18 cellular contexts compared by ENCODE assay signal in genomic region chr16:16052916-16053315, GRCh38.
A peak's percentile ranks its signal among the peaks of the same experiment; 100 is the strongest.
DNase-seq lines count a peak whose midpoint lies in the region; ATAC-seq and TF ChIP-seq lines count a peak whose summit lies in the region.
"Had no signal": no experiment of that assay in that cellular context is flagged by ENCODE, and none has a peak within 500 bp of the region (broad histone marks: within the 10 kb centered on the region; RNA-seq: fewer than 3 reads in every experiment).

No MANE protein-coding gene starts in this region.

- H3K4me2 ChIP-seq in GM23248 (ENCODE audit: unreplicated experiment), result no peak overlapping the region
- H3K4me2 ChIP-seq: BLaER1 treated with 17β-estradiol and CSF1 and Interleukin-3, amounts not matched to agents 10 nM and 100 nM; GM23338; PC-9; SK-N-SH had no signal

- H3F3A ChIP-seq in GM23248 (ENCODE audit: insufficient read depth), result no peaks in the 10 kb centered on the region

- 63 to 65% methylated on average over 3 of the region's 3 CpGs for WGBS in GM23248 (ENCODE audit: low coverage in 1 of 2, low lambda C conversion rate in 2 of 2, missing lambda C conversion rate in 2 of 2), 2 experiments

- no peaks in the 10 kb centered on the region for H3K9me2 ChIP-seq in GM23248 (ENCODE audit: insufficient read depth)
- H3K9me2 ChIP-seq: SK-N-SH had no signal

- H3K4me1 ChIP-seq in GM23248 (ENCODE audit: insufficient read depth), result no peaks in the 10 kb centered on the region

- no peaks in the 10 kb centered on the region for H3K27me3 ChIP-seq in GM23248 (replicated peaks; ENCODE audit: insufficient read depth)
- H3K27me3 ChIP-seq: BLaER1 treated with 17β-estradiol and CSF1 and Interleukin-3, amounts not matched to agents 10 nM and 100 nM had no signal

- peaks cover 27% of the 10 kb centered on the region; the same call in 1 of the 2 replicates for H3K36me3 ChIP-seq in GM23248 (ENCODE audit: low read depth)

- H2AFZ ChIP-seq in GM23248, result no peak overlapping the region
- H2AFZ ChIP-seq: GM23338, PC-9 had no signal

- H3K27ac ChIP-seq in GM23248, result no peak overlapping the region
- H3K27ac ChIP-seq: BLaER1 treated with 17β-estradiol and CSF1 and Interleukin-3, amounts not matched to agents 10 nM and 100 nM; PC-9 had no signal

- in situ Hi-C loops in GM23248 (cut with MboI), result no loop called here

- no peak for TF ChIP-seq CTCF in fibroblast of villous mesenchyme (IDR thresholded peaks at IDR 0.05; ENCODE audit: insufficient read depth, low read depth, low read length)

- H3K79me2 ChIP-seq in GM23248 (ENCODE audit: insufficient read depth), result no peaks in the 10 kb centered on the region

- H4K20me1 ChIP-seq in GM23248 (ENCODE audit: insufficient read depth), result no peaks in the 10 kb centered on the region

- no peaks in the 10 kb centered on the region for H3K9me3 ChIP-seq in GM23248 (ENCODE audit: low read depth)
- H3K9me3 ChIP-seq: BLaER1 treated with 17β-estradiol and CSF1 and Interleukin-3, amounts not matched to agents 10 nM and 100 nM; SK-N-SH had no signal

- H3K4me3 ChIP-seq in GM23248 (no peak overlapping the region), fibroblast of villous mesenchyme (ENCODE audit: low read depth, low read length) (no peak overlapping the region)
- H3K4me3 ChIP-seq: BLaER1 treated with 17β-estradiol and CSF1 and Interleukin-3, amounts not matched to agents 10 nM and 100 nM; GM12878; GM23338; PC-9 had no signal

- ATAC-seq in GM19324 (IDR thresholded peaks at IDR 0.05; ENCODE audit: low FRiP score, unreplicated experiment), result no peak
- no peak for ATAC-seq in activated CD4-positive, CD25-positive, alpha-beta regulatory T cell treated with anti-CD3 and anti-CD28 coated beads, Interleukin-2, amount 50 U/mL, for 24 hours
- ATAC-seq: GM12878, GM23338, Right ventricle myocardium inferior had no signal

- DNase-seq in GM23248 (peak; percentile 51), amniotic epithelial cell (ENCODE audit: low read depth) (peak; percentile 78), fibroblast of villous mesenchyme (ENCODE audit: low read depth) (peak; percentile 53), dermis blood vessel endothelial cell (no peak), kidney glomerular epithelial cell (lab: John Stamatoyannopoulos, UW) (no peak)
- DNase-seq: Karpas-422, NCI-H1105 treated with DMSO at 0.1 percent for 48 hours, NCI-H187 treated with DMSO at 0.1 percent for 48 hours, NCI-H446 treated with DMSO at 0.1 percent for 48 hours, NCI-H748 treated with DMSO at 0.1 percent for 48 hours, PC-9, SK-N-SH had no signal

- H3K9ac ChIP-seq in GM23248, result no peak overlapping the region
- H3K9ac ChIP-seq: BLaER1 treated with 17β-estradiol and CSF1 and Interleukin-3, amounts not matched to agents 10 nM and 100 nM; SK-N-SH had no signal

Comparison
In these comparisons a context has a peak if more than half of its experiments do, and no peak if none do; other contexts are left out.
1. DNase-seq: peak in GM23248 (single experiment), amniotic epithelial cell (single experiment) and fibroblast of villous mesenchyme (single experiment); none in dermis blood vessel endothelial cell (single experiment) and kidney glomerular epithelial cell (single experiment).